14 cellular contexts compared by ENCODE assay signal in genomic region chr7:27046854-27047549, GRCh38. TPM values are rescaled to one million over a fixed set of nuclear protein-coding genes. Genes with fewer than 3 reads are reported as not detected.
DNase-seq lines count a peak whose midpoint lies in the region; ATAC-seq, FAIRE-seq and TF ChIP-seq lines count a peak whose summit lies in the region.
"Had no signal": no experiment of that assay in that cellular context is flagged by ENCODE, and none has a peak within 500 bp of the region (broad histone marks: within the 10 kb centered on the region; RNA-seq: fewer than 3 reads in every experiment).

No MANE protein-coding gene starts in this region.

- no peaks in the 10 kb centered on the region for H3K79me1 ChIP-seq in IMR-90 (ENCODE audit: low read depth in 1 of 2, low read length in 2 of 2)

- H3K4me2 ChIP-seq in IMR-90 (ENCODE audit: low read depth, low read length), result peak overlapping the region; percentile 46; the same call in 1 of the 2 replicates

- peak overlapping the region; percentile 75; the same call in 1 of the 3 replicates for H2BK15ac ChIP-seq in IMR-90 (ENCODE audit: low read depth, low read length)

- no peak for TF ChIP-seq CTCF in CD14-positive monocyte (IDR thresholded peaks at IDR 0.05)
- no peak for TF ChIP-seq CTCF in IMR-90 (conservative IDR thresholded peaks at IDR 0.05; ENCODE audit: low read depth, low read length)
- no peak for TF ChIP-seq CTCF in foreskin keratinocyte (conservative IDR thresholded peaks at IDR 0.05)

- no peak for FAIRE-seq in GM12891 (lab: Jason Lieb, UNC)
- FAIRE-seq: GM12878, small intestine had no signal

- no peak overlapping the region for H3K4me3 ChIP-seq in IMR-90 (ENCODE audit: insufficient read depth, low read depth, low read length)
- H3K4me3 ChIP-seq: GM12878 had no signal

- WGBS in IMR-90 (ENCODE audit: extremely low coverage in 2 of 2, insufficient read length in 1 of 2), 2 experiments, result 100% methylated on average over 1 of the region's 7 CpGs; no CpG with 5 or more reads in 1 of the 2 experiments

- peak overlapping the region; percentile 60; the same call in 1 of the 2 replicates for H3K4ac ChIP-seq in IMR-90 (ENCODE audit: low read depth, low read length)

- peak overlapping the region in 1 of 2 experiments; percentile 84; a peak in 2 of 4 replicates for H4K8ac ChIP-seq in IMR-90 (ENCODE audit: low read depth in 2 of 2, low read length in 2 of 2)

- H2AK5ac ChIP-seq in IMR-90 (ENCODE audit: low read depth, low read length), result peak overlapping the region; percentile 67; the same call in 1 of the 2 replicates

- H4K20me1 ChIP-seq in IMR-90 (ENCODE audit: insufficient read depth, low read length), result no peaks in the 10 kb centered on the region; the same call in 1 of the 2 replicates

- H3K9ac ChIP-seq in IMR-90 (ENCODE audit: low read depth, low read length), result no peak overlapping the region

- peak overlapping the region; percentile 85; the same call in 1 of the 2 replicates for H3K14ac ChIP-seq in IMR-90 (replicated peaks; ENCODE audit: low read depth, low read length)

- no TSS peak for BruUV-seq in IMR-90 (replicated peaks; lab: Mats Ljungman, UMichigan)

- H3K4me3 Mint-ChIP-seq in CD14-positive monocyte, result peak overlapping the region; percentile 27 to 48
- H3K4me3 Mint-ChIP-seq: activated T-cell treated with anti-CD3 and anti-CD28 coated beads, Interleukin-2, amount 50 U/mL, for 4 hours; CD4-positive, alpha-beta T cell had no signal

- no peak for TF ChIP-seq POLR2A in IMR-90 (IDR thresholded peaks at IDR 0.05; ENCODE audit: low read depth, low read length)
- no peak for TF ChIP-seq POLR2A in GM12891 (IDR thresholded peaks at IDR 0.05; ENCODE audit: low read depth, low read length)

- no peak overlapping the region for H4K91ac ChIP-seq in IMR-90 (ENCODE audit: insufficient read depth, low read depth, low read length)

- no peak overlapping the region for H3K23ac ChIP-seq in IMR-90 (ENCODE audit: low read depth, low read length)

- no peak overlapping the region for H2AFZ ChIP-seq in IMR-90 (replicated peaks; ENCODE audit: low read length, poor library complexity)

- H2BK20ac ChIP-seq in IMR-90 (ENCODE audit: low read depth, low read length), result no peak overlapping the region; the same call in 1 of the 2 replicates

- CTCF ChIA-PET in IMR-90 (lab: Yijun Ruan, JAX), result interaction anchor here (0.7 kb wide), 1 partner anchor 1045 kb away, joined by 3 read pairs; no protein-coding TSS in a partner anchor

- in situ Hi-C loops in IMR-90 (cut with MboI; ENCODE audit: low sequenced_read_pairs), result no loop called here

- no peaks in the 10 kb centered on the region for H3K36me3 ChIP-seq in IMR-90 (ENCODE audit: control insufficient read depth, insufficient read depth, low read length)

- H3K18ac ChIP-seq in IMR-90 (ENCODE audit: low read depth, low read length), result no peak overlapping the region

- no peak overlapping the region for H2BK120ac ChIP-seq in IMR-90 (ENCODE audit: low read depth, low read length)

- intact Hi-C loops in CD14-positive monocyte (cut with micrococcal nuclease), result no loop called here
- intact Hi-C loops in IMR-90 (cut with micrococcal nuclease), result no loop called here

- H3K27me3 Mint-ChIP-seq in CD14-positive monocyte (ENCODE audit: low read depth in 3 of 3), result peaks cover 0 to 4% (median 2%) of the 10 kb centered on the region in 3 donors

- DNase-seq in CD14-positive monocyte (ENCODE audit: low spot score) (no peak), IMR-90 (peak; percentile 77), SW 1271 (lab: John Stamatoyannopoulos, UW) (peak; percentile 40 to 82), foreskin keratinocyte (peak; percentile 54 to 80), GM12891 (ENCODE audit: insufficient read length, low spot score) (no peak), anterior cingulate cortex (lab: John Stamatoyannopoulos, UW) (no peak), NCI-H510A (lab: John Stamatoyannopoulos, UW) (no peak)
- DNase-seq: activated T-cell treated with anti-CD3 and anti-CD28 coated beads, Interleukin-2, amount 50 U/mL, for 4 hours; CD4-positive, alpha-beta T cell; islet precursor cell; NCI-H1694; small intestine had no signal

- H3K4me1 ChIP-seq in IMR-90 (ENCODE audit: control insufficient read depth, insufficient read depth, low read length) (no peaks in the 10 kb centered on the region), foreskin keratinocyte (peaks cover 10% of the 10 kb centered on the region)

- no peak overlapping the region for H2AK9ac ChIP-seq in IMR-90 (replicated peaks; ENCODE audit: low read depth, low read length, poor library complexity)

- ATAC-seq in IMR-90 (ENCODE audit: low read depth), result peak; percentile 77
- ATAC-seq in foreskin keratinocyte, result peak; percentile 91
- no peak for ATAC-seq in GM21619 (IDR thresholded peaks at IDR 0.05; ENCODE audit: unreplicated experiment)
- ATAC-seq: activated T-cell treated with anti-CD3 and anti-CD28 coated beads, Interleukin-2, amount 50 U/mL, for 4 hours; GM12878 had no signal

- H3K9me3 Mint-ChIP-seq in CD14-positive monocyte, result peaks cover 0 to 3% (median 1%) of the 10 kb centered on the region in 7 donors
- H3K9me3 Mint-ChIP-seq: activated T-cell treated with anti-CD3 and anti-CD28 coated beads, Interleukin-2, amount 50 U/mL, for 4 hours; CD4-positive, alpha-beta T cell had no signal

- H4K5ac ChIP-seq in IMR-90 (ENCODE audit: low read depth, low read length), result no peak overlapping the region

- peak overlapping the region; percentile 82 for H2BK5ac ChIP-seq in IMR-90 (ENCODE audit: low read depth, low read length, poor library complexity, severe bottlenecking)

- H3K9me1 ChIP-seq in IMR-90 (ENCODE audit: insufficient read depth, low read length), result 0 out of 2 replicates have a peak, but pooled peaks cover 3% of the 10 kb centered on the region

- H3K27ac ChIP-seq in IMR-90 (ENCODE audit: insufficient read depth, low read length) (peak overlapping the region; percentile 49), foreskin keratinocyte (no peak overlapping the region)

- TF ChIP-seq RAD21 in IMR-90 (IDR thresholded peaks at IDR 0.05; ENCODE audit: low read length), result no peak

- H3K56ac ChIP-seq in IMR-90 (ENCODE audit: extremely low read depth, insufficient read depth, low read length), result no peak overlapping the region; the same call in 1 of the 2 replicates

- H3K36me3 Mint-ChIP-seq in CD14-positive monocyte, result no peaks in the 10 kb centered on the region

- H3K27ac Mint-ChIP-seq in CD14-positive monocyte, result peak overlapping the region; percentile 33 to 81 (median 69)
- H3K27ac Mint-ChIP-seq: CD4-positive, alpha-beta T cell had no signal

- peaks cover 7% of the 10 kb centered on the region for H3K4me1 Mint-ChIP-seq in CD14-positive monocyte

- dilution Hi-C loops in IMR-90 (cut with HindIII; ENCODE audit: low sequenced_read_pairs, unreplicated experiment), result no loop called here

- H3K27me3 ChIP-seq in IMR-90 (ENCODE audit: control insufficient read depth, insufficient read depth, low read length) (no peaks in the 10 kb centered on the region), foreskin keratinocyte (no peaks in the 10 kb centered on the region)

- POLR2A ChIA-PET in IMR-90 (lab: Charles Lee; ENCODE audit: unreplicated experiment), result no interaction called here

- H3K9me3 ChIP-seq in IMR-90 (ENCODE audit: control insufficient read depth, insufficient read depth, low read length), result no peaks in the 10 kb centered on the region

TF ChIP-seq in IMR-90, 13 proteins besides CTCF, POLR2A, EP300 and RAD21:
- peak; percentile 69 for TF ChIP-seq CEBPB (IDR thresholded peaks at IDR 0.05; ENCODE audit: low read depth, low read length)
- no peak for TF ChIP-seq SMC3 (IDR thresholded peaks at IDR 0.05; ENCODE audit: low read depth, low read length)

TF ChIP-seq in GM12891, 5 proteins besides CTCF, POLR2A, EP300 and RAD21:
- TF ChIP-seq TAF1 (IDR thresholded peaks at IDR 0.05; ENCODE audit: low read depth, low read length) (no peak), POLR2AphosphoS5 (IDR thresholded peaks at IDR 0.05; ENCODE audit: low read depth, low read length) (no peak), PAX5 (IDR thresholded peaks at IDR 0.05; ENCODE audit: insufficient read depth, low read length, severe bottlenecking) (no peak), SPI1 (IDR thresholded peaks at IDR 0.05; ENCODE audit: low read depth, low read length) (no peak), POU2F2 (IDR thresholded peaks at IDR 0.05; ENCODE audit: low read depth, low read length) (no peak)

RNA-seq across cellular contexts. Expression of gene HOXA1, which starts 48.8 kb away (rescaled TPM):
- polyA plus RNA-seq in CD14-positive monocyte (under 1 TPM in 1 of 2 donors, not detected in 1; 0.11 TPM), IMR-90 (2012; rRNA removed) (1.7 and 1.8 TPM in 2 replicates), foreskin keratinocyte (6.3 and 8.2 TPM in 2 replicates)
- total RNA-seq in IMR-90 (2012; rRNA removed) (0.54 and 0.83 TPM in 2 replicates), foreskin keratinocyte (7.5 and 8.3 TPM in 2 replicates)
- 0.34 and 0.97 TPM in 2 replicates for polyA plus RNA-seq in IMR-90 (2012; cell fraction: cytosol; rRNA removed)
- 1.5 and 1.9 TPM in 2 replicates for polyA plus RNA-seq in IMR-90 (2012; cell fraction: nucleus; rRNA removed; ENCODE audit: low replicate concordance)
- 0.05 TPM for polyA plus RNA-seq in GM12891 (2012; ENCODE audit: low read depth, missing spikeins)

RNA-seq across cellular contexts. Expression of gene HOXA2, which starts 55.5 kb away (rescaled TPM):
- polyA plus RNA-seq in CD14-positive monocyte, result not detected
- 1.6 and 1.7 TPM in 2 replicates for total RNA-seq in IMR-90 (2012; rRNA removed)
- polyA plus RNA-seq in IMR-90 (2012; rRNA removed), result 2.4 and 3.9 TPM in 2 replicates
- 0.93 and 1.8 TPM in 2 replicates for polyA plus RNA-seq in IMR-90 (2012; cell fraction: cytosol; rRNA removed)
- 5.2 and 14.9 TPM in 2 replicates for polyA plus RNA-seq in IMR-90 (2012; cell fraction: nucleus; rRNA removed; ENCODE audit: low replicate concordance)
- 0.25 and 0.31 TPM in 2 replicates for total RNA-seq in foreskin keratinocyte
- 0.27 and 0.46 TPM in 2 replicates for polyA plus RNA-seq in foreskin keratinocyte
- not detected for polyA plus RNA-seq in GM12891 (2012; ENCODE audit: low read depth, missing spikeins)
- total RNA-seq: activated T-cell treated with anti-CD3 and anti-CD28 coated beads, Interleukin-2, amount 50 U/mL, for 4 hours; CD4-positive, alpha-beta T cell; GM12878 had no signal
- polyA plus RNA-seq: GM12878 had no signal

Comparison
In these comparisons a context has a peak if more than half of its experiments do, and no peak if none do; other contexts are left out.
1. DNase-seq: peak in IMR-90 (single experiment), SW 1271 (2 of 2) and foreskin keratinocyte (2 of 2); none in CD14-positive monocyte (single experiment), GM12891 (single experiment), anterior cingulate cortex (0 of 58) and NCI-H510A (single experiment).